1 cellular context compared by ENCODE assay signal in the genomic region with DNA sequence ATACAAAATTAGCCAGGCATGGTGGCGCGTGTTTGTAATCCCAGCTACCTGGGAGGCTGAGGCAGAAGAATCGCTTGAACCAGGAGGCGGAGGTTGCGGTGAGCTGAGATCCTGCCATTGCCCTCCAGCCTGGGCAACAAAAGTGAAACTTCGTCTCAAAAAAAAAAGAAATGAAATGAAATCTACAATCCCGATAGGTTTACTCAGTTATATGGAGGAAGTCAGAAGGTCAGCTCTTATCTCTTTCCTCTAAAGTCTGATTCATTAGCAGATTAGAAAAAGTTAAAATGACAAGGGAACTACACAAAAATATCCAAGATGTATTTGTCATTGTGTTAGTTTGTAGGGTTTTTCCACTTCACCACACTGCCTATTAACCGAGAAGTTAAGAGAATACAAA.
TF ChIP-seq lines count a peak whose summit lies in the region.

No MANE protein-coding gene starts in this region.

TF ChIP-seq in GM23338, 12 proteins besides CTCF, POLR2A, EP300 and RAD21 (continued from another document):
- TF ChIP-seq, protein P1, sequence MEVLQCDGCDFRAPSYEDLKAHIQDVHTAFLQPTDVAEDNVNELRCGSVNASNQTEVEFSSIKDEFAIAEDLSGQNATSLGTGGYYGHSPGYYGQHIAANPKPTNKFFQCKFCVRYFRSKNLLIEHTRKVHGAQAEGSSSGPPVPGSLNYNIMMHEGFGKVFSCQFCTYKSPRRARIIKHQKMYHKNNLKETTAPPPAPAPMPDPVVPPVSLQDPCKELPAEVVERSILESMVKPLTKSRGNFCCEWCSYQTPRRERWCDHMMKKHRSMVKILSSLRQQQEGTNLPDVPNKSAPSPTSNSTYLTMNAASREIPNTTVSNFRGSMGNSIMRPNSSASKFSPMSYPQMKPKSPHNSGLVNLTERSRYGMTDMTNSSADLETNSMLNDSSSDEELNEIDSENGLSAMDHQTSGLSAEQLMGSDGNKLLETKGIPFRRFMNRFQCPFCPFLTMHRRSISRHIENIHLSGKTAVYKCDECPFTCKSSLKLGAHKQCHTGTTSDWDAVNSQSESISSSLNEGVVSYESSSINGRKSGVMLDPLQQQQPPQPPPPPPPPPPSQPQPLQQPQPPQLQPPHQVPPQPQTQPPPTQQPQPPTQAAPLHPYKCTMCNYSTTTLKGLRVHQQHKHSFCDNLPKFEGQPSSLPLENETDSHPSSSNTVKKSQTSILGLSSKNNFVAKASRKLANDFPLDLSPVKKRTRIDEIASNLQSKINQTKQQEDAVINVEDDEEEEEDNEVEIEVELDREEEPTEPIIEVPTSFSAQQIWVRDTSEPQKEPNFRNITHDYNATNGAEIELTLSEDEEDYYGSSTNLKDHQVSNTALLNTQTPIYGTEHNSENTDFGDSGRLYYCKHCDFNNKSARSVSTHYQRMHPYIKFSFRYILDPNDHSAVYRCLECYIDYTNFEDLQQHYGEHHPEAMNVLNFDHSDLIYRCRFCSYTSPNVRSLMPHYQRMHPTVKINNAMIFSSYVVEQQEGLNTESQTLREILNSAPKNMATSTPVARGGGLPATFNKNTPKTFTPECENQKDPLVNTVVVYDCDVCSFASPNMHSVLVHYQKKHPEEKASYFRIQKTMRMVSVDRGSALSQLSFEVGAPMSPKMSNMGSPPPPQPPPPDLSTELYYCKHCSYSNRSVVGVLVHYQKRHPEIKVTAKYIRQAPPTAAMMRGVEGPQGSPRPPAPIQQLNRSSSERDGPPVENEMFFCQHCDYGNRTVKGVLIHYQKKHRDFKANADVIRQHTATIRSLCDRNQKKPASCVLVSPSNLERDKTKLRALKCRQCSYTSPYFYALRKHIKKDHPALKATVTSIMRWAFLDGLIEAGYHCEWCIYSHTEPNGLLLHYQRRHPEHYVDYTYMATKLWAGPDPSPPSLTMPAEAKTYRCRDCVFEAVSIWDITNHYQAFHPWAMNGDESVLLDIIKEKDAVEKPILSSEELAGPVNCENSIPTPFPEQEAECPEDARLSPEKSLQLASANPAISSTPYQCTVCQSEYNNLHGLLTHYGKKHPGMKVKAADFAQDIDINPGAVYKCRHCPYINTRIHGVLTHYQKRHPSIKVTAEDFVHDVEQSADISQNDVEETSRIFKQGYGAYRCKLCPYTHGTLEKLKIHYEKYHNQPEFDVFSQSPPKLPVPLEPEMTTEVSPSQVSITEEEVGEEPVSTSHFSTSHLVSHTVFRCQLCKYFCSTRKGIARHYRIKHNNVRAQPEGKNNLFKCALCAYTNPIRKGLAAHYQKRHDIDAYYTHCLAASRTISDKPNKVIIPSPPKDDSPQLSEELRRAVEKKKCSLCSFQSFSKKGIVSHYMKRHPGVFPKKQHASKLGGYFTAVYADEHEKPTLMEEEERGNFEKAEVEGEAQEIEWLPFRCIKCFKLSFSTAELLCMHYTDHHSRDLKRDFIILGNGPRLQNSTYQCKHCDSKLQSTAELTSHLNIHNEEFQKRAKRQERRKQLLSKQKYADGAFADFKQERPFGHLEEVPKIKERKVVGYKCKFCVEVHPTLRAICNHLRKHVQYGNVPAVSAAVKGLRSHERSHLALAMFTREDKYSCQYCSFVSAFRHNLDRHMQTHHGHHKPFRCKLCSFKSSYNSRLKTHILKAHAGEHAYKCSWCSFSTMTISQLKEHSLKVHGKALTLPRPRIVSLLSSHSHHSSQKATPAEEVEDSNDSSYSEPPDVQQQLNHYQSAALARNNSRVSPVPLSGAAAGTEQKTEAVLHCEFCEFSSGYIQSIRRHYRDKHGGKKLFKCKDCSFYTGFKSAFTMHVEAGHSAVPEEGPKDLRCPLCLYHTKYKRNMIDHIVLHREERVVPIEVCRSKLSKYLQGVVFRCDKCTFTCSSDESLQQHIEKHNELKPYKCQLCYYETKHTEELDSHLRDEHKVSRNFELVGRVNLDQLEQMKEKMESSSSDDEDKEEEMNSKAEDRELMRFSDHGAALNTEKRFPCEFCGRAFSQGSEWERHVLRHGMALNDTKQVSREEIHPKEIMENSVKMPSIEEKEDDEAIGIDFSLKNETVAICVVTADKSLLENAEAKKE (CRISPR knock-in tag; IDR thresholded peaks at IDR 0.05), result no peak
- TF ChIP-seq, protein P2, sequence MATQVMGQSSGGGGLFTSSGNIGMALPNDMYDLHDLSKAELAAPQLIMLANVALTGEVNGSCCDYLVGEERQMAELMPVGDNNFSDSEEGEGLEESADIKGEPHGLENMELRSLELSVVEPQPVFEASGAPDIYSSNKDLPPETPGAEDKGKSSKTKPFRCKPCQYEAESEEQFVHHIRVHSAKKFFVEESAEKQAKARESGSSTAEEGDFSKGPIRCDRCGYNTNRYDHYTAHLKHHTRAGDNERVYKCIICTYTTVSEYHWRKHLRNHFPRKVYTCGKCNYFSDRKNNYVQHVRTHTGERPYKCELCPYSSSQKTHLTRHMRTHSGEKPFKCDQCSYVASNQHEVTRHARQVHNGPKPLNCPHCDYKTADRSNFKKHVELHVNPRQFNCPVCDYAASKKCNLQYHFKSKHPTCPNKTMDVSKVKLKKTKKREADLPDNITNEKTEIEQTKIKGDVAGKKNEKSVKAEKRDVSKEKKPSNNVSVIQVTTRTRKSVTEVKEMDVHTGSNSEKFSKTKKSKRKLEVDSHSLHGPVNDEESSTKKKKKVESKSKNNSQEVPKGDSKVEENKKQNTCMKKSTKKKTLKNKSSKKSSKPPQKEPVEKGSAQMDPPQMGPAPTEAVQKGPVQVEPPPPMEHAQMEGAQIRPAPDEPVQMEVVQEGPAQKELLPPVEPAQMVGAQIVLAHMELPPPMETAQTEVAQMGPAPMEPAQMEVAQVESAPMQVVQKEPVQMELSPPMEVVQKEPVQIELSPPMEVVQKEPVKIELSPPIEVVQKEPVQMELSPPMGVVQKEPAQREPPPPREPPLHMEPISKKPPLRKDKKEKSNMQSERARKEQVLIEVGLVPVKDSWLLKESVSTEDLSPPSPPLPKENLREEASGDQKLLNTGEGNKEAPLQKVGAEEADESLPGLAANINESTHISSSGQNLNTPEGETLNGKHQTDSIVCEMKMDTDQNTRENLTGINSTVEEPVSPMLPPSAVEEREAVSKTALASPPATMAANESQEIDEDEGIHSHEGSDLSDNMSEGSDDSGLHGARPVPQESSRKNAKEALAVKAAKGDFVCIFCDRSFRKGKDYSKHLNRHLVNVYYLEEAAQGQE (IDR thresholded peaks at IDR 0.05; ENCODE audit: unreplicated experiment), result no peak
- TF ChIP-seq NANOG (IDR thresholded peaks at IDR 0.05; ENCODE audit: borderline replicate concordance) (no peak), EZH2phosphoT487 (IDR thresholded peaks at IDR 0.05; ENCODE audit: unreplicated experiment) (no peak)
